In the genomic region with DNA sequence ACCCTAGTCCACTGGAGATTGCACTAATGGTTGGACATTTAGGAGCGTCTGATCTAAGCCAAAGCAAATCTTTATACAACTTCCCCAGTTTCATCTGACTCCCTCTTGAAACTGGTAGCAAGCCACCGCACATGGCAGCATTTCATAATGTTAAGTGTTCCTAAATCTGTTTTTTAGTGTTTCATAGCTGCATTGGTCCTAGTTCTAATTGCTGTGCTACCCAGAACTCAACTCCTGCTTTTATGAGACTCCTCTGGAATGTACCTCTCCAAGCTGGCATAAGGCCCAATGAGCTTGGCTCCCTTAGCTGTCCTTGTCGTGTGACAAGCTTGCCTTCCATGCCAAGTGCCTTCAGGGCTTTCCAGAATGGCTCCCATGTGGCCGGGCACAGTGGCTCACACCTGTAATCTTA, we compare ENCODE assay signal across 16 cellular contexts.
DNase-seq lines count a peak whose midpoint lies in the region; ATAC-seq, FAIRE-seq and TF ChIP-seq lines count a peak whose summit lies in the region.
"Had no signal": no experiment of that assay in that cellular context is flagged by ENCODE, and none has a peak within 500 bp of the region (broad histone marks: within the 10 kb centered on the region; RNA-seq: fewer than 3 reads in every experiment).

No MANE protein-coding gene starts in this region.

- 55% methylated on average over 4 of the region's 4 CpGs for WGBS in esophagus muscularis mucosa

- H3K4me1 ChIP-seq in esophagus muscularis mucosa (peaks cover 34 to 51% (median 42%) of the 10 kb centered on the region in 4 donors), muscle layer of colon (ENCODE audit: insufficient read depth, low read length) (peaks cover 37% of the 10 kb centered on the region)

- ATAC-seq in HG02981 (IDR thresholded peaks at IDR 0.05; ENCODE audit: unreplicated experiment) (no peak), HG03025 (IDR thresholded peaks at IDR 0.05; ENCODE audit: low FRiP score, unreplicated experiment) (no peak)
- ATAC-seq: activated CD4-positive, alpha-beta T cell treated with anti-CD3 and anti-CD28 coated beads for 36 hours; activated T-helper 17 cell treated with anti-CD3 and anti-CD28 coated beads, Interleukin-2, amount 50 U/mL, for 72 hours had no signal

- H3K27ac ChIP-seq in esophagus muscularis mucosa (replicated peaks in 1 of 4) (peak overlapping the region; percentile 56 to 81 (median 65)), muscle layer of colon (ENCODE audit: low read depth, low read length) (peak overlapping the region; percentile 45)

- no peak for TF ChIP-seq POLR2A in esophagus muscularis mucosa (IDR thresholded peaks at IDR 0.05; ENCODE audit: low read depth)
- no peak for TF ChIP-seq POLR2A in GM12891 (IDR thresholded peaks at IDR 0.05; ENCODE audit: low read depth, low read length)

- no peaks in the 10 kb centered on the region for H3K27me3 ChIP-seq in esophagus muscularis mucosa
- H3K27me3 ChIP-seq in muscle layer of colon (ENCODE audit: control insufficient read depth in 1 of 2, insufficient read depth in 2 of 2, low read length in 2 of 2), result no peaks in the 10 kb centered on the region
- H3K27me3 ChIP-seq: spleen had no signal

- no peaks in the 10 kb centered on the region for H3K9me3 ChIP-seq in esophagus muscularis mucosa
- no peaks in the 10 kb centered on the region for H3K9me3 ChIP-seq in muscle layer of colon (ENCODE audit: low read length)

- DNase-seq in A172 (ENCODE audit: low spot score), result peak; percentile 27
- peak; percentile 23 for DNase-seq in NCI-H1048 (lab: John Stamatoyannopoulos, UW)
- no peak for DNase-seq in esophagus muscularis mucosa (ENCODE audit: extremely low spot score)
- no peak for DNase-seq in GM12891 (ENCODE audit: insufficient read length, low spot score)
- no peak for DNase-seq in CD1c-positive myeloid dendritic cell (ENCODE audit: extremely low spot score)
- DNase-seq: activated CD4-positive, alpha-beta T cell treated with anti-CD3 and anti-CD28 coated beads for 36 hours; AML-193; GDM1; naive B cell; NCI-H1092; spleen had no signal

- intact Hi-C loops in esophagus muscularis mucosa (cut with DNase I), result loop anchor here (5.0 kb wide), 1 partner anchor 41 kb away; no protein-coding TSS in a partner anchor

- H3K4me3 ChIP-seq in esophagus muscularis mucosa (no peak overlapping the region), muscle layer of colon (ENCODE audit: low read depth in 1 of 2, low read length in 2 of 2) (peak overlapping the region in 1 of 2 donors; percentile 8)
- H3K4me3 ChIP-seq: spleen had no signal

- no peak for FAIRE-seq in GM12891 (lab: Jason Lieb, UNC)
- FAIRE-seq: bronchial epithelial cell had no signal

- H3K36me3 ChIP-seq in esophagus muscularis mucosa (no peaks in the 10 kb centered on the region), muscle layer of colon (ENCODE audit: insufficient read depth, low read length) (no peaks in the 10 kb centered on the region)
- H3K36me3 ChIP-seq: spleen had no signal

- no peak for TF ChIP-seq EP300 in esophagus muscularis mucosa (IDR thresholded peaks at IDR 0.05)

- no peak overlapping the region for H3K9ac ChIP-seq in muscle layer of colon (ENCODE audit: low read length)

- no peak for TF ChIP-seq CTCF in esophagus muscularis mucosa (IDR thresholded peaks at IDR 0.05)

TF ChIP-seq in GM12891, 5 proteins besides CTCF, POLR2A, EP300 and RAD21:
- TF ChIP-seq POLR2AphosphoS5 (IDR thresholded peaks at IDR 0.05; ENCODE audit: low read depth, low read length), result no peak

Comparison
In these comparisons a context has a peak if more than half of its experiments do, and no peak if none do; other contexts are left out.
1. DNase-seq: peak in A172 (single experiment) and NCI-H1048 (single experiment); none in esophagus muscularis mucosa (single experiment), GM12891 (single experiment) and CD1c-positive myeloid dendritic cell (single experiment).